Comparison of ENCODE assay signal across 9 cellular contexts in genomic region chr10:1047937-1048336, GRCh38. TPM values are rescaled to one million over a fixed set of nuclear protein-coding genes. Genes with fewer than 3 reads are reported as not detected.
A peak's percentile ranks its signal among the peaks of the same experiment; 100 is the strongest.
DNase-seq lines count a peak whose midpoint lies in the region; ATAC-seq, FAIRE-seq and TF ChIP-seq lines count a peak whose summit lies in the region.
"Had no signal": no experiment of that assay in that cellular context is flagged by ENCODE, and none has a peak within 500 bp of the region (broad histone marks: within the 10 kb centered on the region; RNA-seq: fewer than 3 reads in every experiment).

No MANE protein-coding gene starts in this region.

- peak overlapping the region; percentile 97 for H3K9ac ChIP-seq in astrocyte (ENCODE audit: low read length)

- WGBS in right lobe of liver (ENCODE audit: insufficient coverage, low coverage, low lambda C conversion rate, missing lambda C conversion rate) = under 1% methylated on average over 15 of the region's 15 CpGs
- WGBS in transverse colon (ENCODE audit: low coverage in 1 of 2), 2 donors = 1 to 3% methylated on average over 5 to 15 of the region's 15 CpGs

- H3K27ac Mint-ChIP-seq in HFFc6 (peak overlapping the region; percentile 99), astrocyte (ENCODE audit: unreplicated experiment) (peak overlapping the region; percentile 94)

- H3K36me3 Mint-ChIP-seq in HFFc6 (ENCODE audit: low read depth) = peaks cover 16% of the 10 kb centered on the region
- H3K36me3 Mint-ChIP-seq in astrocyte (ENCODE audit: low read depth, unreplicated experiment) = peaks cover 7% of the 10 kb centered on the region

- peaks cover 14% of the 10 kb centered on the region for H3K36me3 ChIP-seq in astrocyte (ENCODE audit: insufficient read depth, low read length)
- peaks cover 0 to 13% (median 3%) of the 10 kb centered on the region in 4 donors for H3K36me3 ChIP-seq in right lobe of liver
- H3K36me3 ChIP-seq in transverse colon = peaks cover 0 to 8% (median 1%) of the 10 kb centered on the region in 4 donors

- no peak for FAIRE-seq in astrocyte (lab: Jason Lieb, UNC)
- FAIRE-seq: islet of Langerhans had no signal

- H4K20me1 ChIP-seq in astrocyte (ENCODE audit: insufficient read depth, low read length) = peaks cover 61% of the 10 kb centered on the region

- H3K4me3 Mint-ChIP-seq in HFFc6 (peak overlapping the region; percentile 96), astrocyte (ENCODE audit: unreplicated experiment) (peak overlapping the region; percentile 93)

- H3K27me3 ChIP-seq in astrocyte (ENCODE audit: insufficient read depth, low read length) (no peaks in the 10 kb centered on the region), right lobe of liver (no peaks in the 10 kb centered on the region), transverse colon (no peaks in the 10 kb centered on the region)

- peak overlapping the region; percentile 96 for H3K27ac ChIP-seq in 22Rv1
- peak overlapping the region; percentile 97 for H3K27ac ChIP-seq in astrocyte (ENCODE audit: low read depth, low read length)
- H3K27ac ChIP-seq in right lobe of liver = peak overlapping the region; percentile 91 to 97 (median 93)
- peak overlapping the region; percentile 98 to 100 (median 99) for H3K27ac ChIP-seq in transverse colon

- no peak for TF ChIP-seq EP300 in transverse colon (IDR thresholded peaks at IDR 0.05; ENCODE audit: low read depth)

- DNase-seq in HFFc6 (no peak), astrocyte (ENCODE audit: low read depth) (no peak), right lobe of liver (no peak), transverse colon (peak; percentile 36), NCI-H1930 (lab: John Stamatoyannopoulos, UW) (no peak)

- H3K4me1 Mint-ChIP-seq in HFFc6 (ENCODE audit: low read depth) = peaks cover 39% of the 10 kb centered on the region
- peaks cover 21% of the 10 kb centered on the region for H3K4me1 Mint-ChIP-seq in astrocyte (ENCODE audit: low read depth, unreplicated experiment)

- TF ChIP-seq CTCF in 22Rv1 (IDR thresholded peaks at IDR 0.05) = no peak
- TF ChIP-seq CTCF in HFFc6 (IDR thresholded peaks at IDR 0.05) = no peak
- no peak for TF ChIP-seq CTCF in astrocyte (IDR thresholded peaks at IDR 0.05; ENCODE audit: insufficient read depth, low read depth, low read length)
- no peak for TF ChIP-seq CTCF in right lobe of liver (IDR thresholded peaks at IDR 0.05)
- no peak for TF ChIP-seq CTCF in transverse colon (IDR thresholded peaks at IDR 0.05)

- H3K4me1 ChIP-seq in astrocyte (ENCODE audit: insufficient read depth, low read length) (peaks cover 12% of the 10 kb centered on the region), right lobe of liver (peaks cover 0 to 29% (median 7%) of the 10 kb centered on the region in 4 donors), transverse colon (peaks cover 11 to 39% (median 23%) of the 10 kb centered on the region in 4 donors)

- H3K9me3 Mint-ChIP-seq in HFFc6 (no peaks in the 10 kb centered on the region), astrocyte (ENCODE audit: unreplicated experiment) (no peaks in the 10 kb centered on the region)

- in situ Hi-C loops in transverse colon (cut with MboI; ENCODE audit: low pct_ligation_motif_present in 1 of 4, low pct_unique_long_range_greater_than_20kb in 1 of 4, low sequenced_read_pairs in 3 of 4) = loop anchor here in 1 of 4 donors (10.0 kb wide), 1 partner anchor 63 kb away; the partner anchor contains the start of gene GTPBP4

- peak overlapping the region; percentile 94 for H3K4me2 ChIP-seq in astrocyte (ENCODE audit: low read length)

- H3K79me2 ChIP-seq in astrocyte (ENCODE audit: insufficient read depth, low read length) = peaks cover 81% of the 10 kb centered on the region

- TF ChIP-seq POLR2A in right lobe of liver (IDR thresholded peaks at IDR 0.05) (no peak), transverse colon (IDR thresholded peaks at IDR 0.05) (no peak)

- no peak for ATAC-seq in right lobe of liver
- ATAC-seq in GM19035 (IDR thresholded peaks at IDR 0.05; ENCODE audit: unreplicated experiment) = no peak
- ATAC-seq in GM21390 (IDR thresholded peaks at IDR 0.05; ENCODE audit: unreplicated experiment) = no peak

- H2AFZ ChIP-seq in astrocyte (ENCODE audit: low read depth, low read length) = peak overlapping the region; percentile 34

- intact Hi-C loops in right lobe of liver (cut with DNase I) = no loop called here
- intact Hi-C loops in transverse colon (cut with DNase I; ENCODE audit: low total_unique reads) = no loop called here

- H3K9me3 ChIP-seq in astrocyte (ENCODE audit: insufficient read depth, low read depth, low read length) (no peaks in the 10 kb centered on the region), right lobe of liver (no peaks in the 10 kb centered on the region), transverse colon (no peaks in the 10 kb centered on the region)

- peak overlapping the region; percentile 99 for H3K4me3 ChIP-seq in astrocyte (ENCODE audit: insufficient read depth, low read depth, low read length)
- peak overlapping the region; percentile 61 to 88 (median 72) for H3K4me3 ChIP-seq in right lobe of liver
- peak overlapping the region; percentile 57 to 82 (median 73) for H3K4me3 ChIP-seq in transverse colon

- H3K27me3 Mint-ChIP-seq in HFFc6 (ENCODE audit: insufficient read depth) (peaks cover 2% of the 10 kb centered on the region), astrocyte (ENCODE audit: low read depth, unreplicated experiment) (no peaks in the 10 kb centered on the region)

RNA-seq across cellular contexts. Expression of gene IDI1, which starts 1.0 kb away (rescaled TPM):
- 10 to 100 TPM; 17.5 to 22.8 (median 20.2) TPM for total RNA-seq in HFFc6 (2021; fragmentation: NEBNext Ultra II Directional; extraction: Animal tissue kit (Norgen Biotek cat#: 25700))
- total RNA-seq in astrocyte = 43.0 and 63.2 TPM in 2 replicates
- total RNA-seq in right lobe of liver = 10 to 100 TPM; 14.7 to 79.7 (median 28.4) TPM
- total RNA-seq in transverse colon = 10 to 100 TPM; 31.1 to 81.5 (median 57.1) TPM

RNA-seq across cellular contexts. Expression of gene WDR37, which starts 8.2 kb away (rescaled TPM):
- total RNA-seq in HFFc6 (2021; fragmentation: NEBNext Ultra II Directional; extraction: Animal tissue kit (Norgen Biotek cat#: 25700)) = 10 to 100 TPM; 17.0 to 22.8 (median 18.8) TPM
- 20.9 and 22.8 TPM in 2 replicates for total RNA-seq in astrocyte
- 1 to 10 TPM; 5.8 to 9.7 (median 8.3) TPM for total RNA-seq in right lobe of liver
- total RNA-seq in transverse colon = 10 to 100 TPM; 14.5 to 22.1 (median 19.7) TPM

RNA-seq across cellular contexts. Expression of gene IDI2, which starts 22.3 kb away (rescaled TPM):
- not detected for total RNA-seq in HFFc6 (2021; fragmentation: NEBNext Ultra II Directional; extraction: Animal tissue kit (Norgen Biotek cat#: 25700))
- total RNA-seq in astrocyte (not detected in 2 replicates), right lobe of liver (not detected), transverse colon (not detected)

RNA-seq across cellular contexts. Expression of gene GTPBP4, which starts 59.7 kb away (rescaled TPM):
- total RNA-seq in HFFc6 (2021; fragmentation: NEBNext Ultra II Directional; extraction: Animal tissue kit (Norgen Biotek cat#: 25700)) = 10 to 100 TPM; 60.2 to 80.3 (median 68.3) TPM
- total RNA-seq in astrocyte (101 and 106 TPM in 2 replicates), right lobe of liver (10 to 100 TPM in 5 of 6 experiments, 1 to 10 TPM in 1; 6.6 to 18.6 (median 15.4) TPM), transverse colon (10 to 100 TPM in 3 of 4 donors, 1 to 10 TPM in 1; 9.4 to 25.4 (median 17.1) TPM)
